Comparison of ENCODE assay signal across 19 cellular contexts in genomic region chr12:104624529-104624928, GRCh38.
A peak's percentile ranks its signal among the peaks of the same experiment; 100 is the strongest.
DNase-seq lines count a peak whose midpoint lies in the region; ATAC-seq and TF ChIP-seq lines count a peak whose summit lies in the region.
"Had no signal": no experiment of that assay in that cellular context is flagged by ENCODE, and none has a peak within 500 bp of the region (broad histone marks: within the 10 kb centered on the region; RNA-seq: fewer than 3 reads in every experiment).

No MANE protein-coding gene starts in this region.

- intact Hi-C loops in natural killer cell (cut with micrococcal nuclease) = no loop called here

- no peak for DNase-seq in T-helper 2 cell treated with Interferon-gamma antibody and Interleukin-4, amounts not matched to agents 5 μg/mL and 100 μg/mL, for 36 hours (ENCODE audit: low spot score)
- no peak for DNase-seq in T-helper 2 cell
- DNase-seq in epithelial cell of esophagus (ENCODE audit: low read depth) = peak; percentile 15
- no peak for DNase-seq in natural killer cell
- no peak for DNase-seq in dedifferentiated amniotic fluid mesenchymal stem cell (ENCODE audit: extremely low spot score)
- no peak for DNase-seq in DMS53 (lab: John Stamatoyannopoulos, UW)
- DNase-seq: AML-193; C1 segment of cervical spinal cord; Kasumi-1; NCI-H1694; NCI-H2081 treated with DMSO at 0.1 percent for 48 hours; NCI-H226; NCI-H510A treated with DMSO at 0.1 percent for 48 hours; NCI-H748 treated with DMSO at 0.1 percent for 48 hours; NK-92 treated with Interleukin-12 subunit alpha and Interleukin-12 subunit beta, amount 100 ng/mL, for 24 hours; SHP77 treated with DMSO at 0.1 percent for 48 hours had no signal

- no peak overlapping the region for H3K4me3 Mint-ChIP-seq in T-helper 2 cell treated with Interferon-gamma antibody and Interleukin-4, amounts not matched to agents 5 μg/mL and 100 μg/mL, for 36 hours
- H3K4me3 Mint-ChIP-seq in natural killer cell = no peak overlapping the region
- no peak overlapping the region for H3K4me3 Mint-ChIP-seq in stimulated activated memory B cell treated with anti-CD40 and anti-IgM and Interleukin-4, amounts not matched to agents 10 μg/mL and 1 μg/mL and 100 μg/mL, for 72 hours

- ATAC-seq in natural killer cell (no peak), GM18907 (IDR thresholded peaks at IDR 0.05; ENCODE audit: unreplicated experiment) (no peak)
- no peak for ATAC-seq in stimulated activated memory B cell treated with anti-CD40 and anti-IgM and Interleukin-4, amounts not matched to agents 10 μg/mL and 1 μg/mL and 100 μg/mL, for 72 hours
- ATAC-seq: HCT116 had no signal

- H3K27me3 Mint-ChIP-seq in T-helper 2 cell treated with Interferon-gamma antibody and Interleukin-4, amounts not matched to agents 5 μg/mL and 100 μg/mL, for 36 hours (ENCODE audit: low read depth) = no peaks in the 10 kb centered on the region
- no peaks in the 10 kb centered on the region for H3K27me3 Mint-ChIP-seq in natural killer cell (ENCODE audit: low read depth in 2 of 2)
- no peaks in the 10 kb centered on the region for H3K27me3 Mint-ChIP-seq in stimulated activated memory B cell treated with anti-CD40 and anti-IgM and Interleukin-4, amounts not matched to agents 10 μg/mL and 1 μg/mL and 100 μg/mL, for 72 hours

- TF ChIP-seq CTCF in epithelial cell of esophagus (IDR thresholded peaks at IDR 0.05; ENCODE audit: insufficient read depth, low read depth, low read length, missing control alignments) (no peak), natural killer cell (IDR thresholded peaks at IDR 0.05) (no peak)

- no peak overlapping the region for H3K4me3 ChIP-seq in epithelial cell of esophagus (ENCODE audit: low read length)

- peaks cover 15% of the 10 kb centered on the region for H3K36me3 Mint-ChIP-seq in T-helper 2 cell treated with Interferon-gamma antibody and Interleukin-4, amounts not matched to agents 5 μg/mL and 100 μg/mL, for 36 hours (ENCODE audit: low read depth)
- H3K36me3 Mint-ChIP-seq in natural killer cell = no peaks in the 10 kb centered on the region
- peaks cover 40% of the 10 kb centered on the region for H3K36me3 Mint-ChIP-seq in stimulated activated memory B cell treated with anti-CD40 and anti-IgM and Interleukin-4, amounts not matched to agents 10 μg/mL and 1 μg/mL and 100 μg/mL, for 72 hours

- no peaks in the 10 kb centered on the region for H3K9me3 Mint-ChIP-seq in T-helper 2 cell treated with Interferon-gamma antibody and Interleukin-4, amounts not matched to agents 5 μg/mL and 100 μg/mL, for 36 hours
- H3K9me3 Mint-ChIP-seq in natural killer cell = no peaks in the 10 kb centered on the region
- H3K9me3 Mint-ChIP-seq in stimulated activated memory B cell treated with anti-CD40 and anti-IgM and Interleukin-4, amounts not matched to agents 10 μg/mL and 1 μg/mL and 100 μg/mL, for 72 hours = no peaks in the 10 kb centered on the region

- peaks cover 24% of the 10 kb centered on the region for H3K4me1 Mint-ChIP-seq in T-helper 2 cell treated with Interferon-gamma antibody and Interleukin-4, amounts not matched to agents 5 μg/mL and 100 μg/mL, for 36 hours (ENCODE audit: low read depth)
- H3K4me1 Mint-ChIP-seq in natural killer cell = peaks cover 88 to 89% of the 10 kb centered on the region in 2 donors
- H3K4me1 Mint-ChIP-seq in stimulated activated memory B cell treated with anti-CD40 and anti-IgM and Interleukin-4, amounts not matched to agents 10 μg/mL and 1 μg/mL and 100 μg/mL, for 72 hours = peaks cover 51% of the 10 kb centered on the region

- H3K27ac Mint-ChIP-seq in T-helper 2 cell treated with Interferon-gamma antibody and Interleukin-4, amounts not matched to agents 5 μg/mL and 100 μg/mL, for 36 hours = peak overlapping the region; percentile 6
- H3K27ac Mint-ChIP-seq in natural killer cell = peak overlapping the region; percentile 37 to 57
- peak overlapping the region; percentile 51 for H3K27ac Mint-ChIP-seq in stimulated activated memory B cell treated with anti-CD40 and anti-IgM and Interleukin-4, amounts not matched to agents 10 μg/mL and 1 μg/mL and 100 μg/mL, for 72 hours
